ENCODE assay signal across 1 cellular context in genomic region chr11:2194877-2195755, GRCh38.
TF ChIP-seq lines count a peak whose summit lies in the region.

No MANE protein-coding gene starts in this region.

TF ChIP-seq in SK-N-SH treated with all-trans-retinoic acid at 6 μM for 48 hours, 23 proteins besides CTCF, POLR2A, EP300 and RAD21 (continued from another document):
- no peak for TF ChIP-seq POU6F1 (CRISPR knock-in tag; IDR thresholded peaks at IDR 0.05; ENCODE audit: borderline replicate concordance, low read depth)
TF ChIP-seq in SK-N-SH treated with all-trans-retinoic acid at 6 μM for 48 hours: peak in this region for 0.
